In the genomic region with DNA sequence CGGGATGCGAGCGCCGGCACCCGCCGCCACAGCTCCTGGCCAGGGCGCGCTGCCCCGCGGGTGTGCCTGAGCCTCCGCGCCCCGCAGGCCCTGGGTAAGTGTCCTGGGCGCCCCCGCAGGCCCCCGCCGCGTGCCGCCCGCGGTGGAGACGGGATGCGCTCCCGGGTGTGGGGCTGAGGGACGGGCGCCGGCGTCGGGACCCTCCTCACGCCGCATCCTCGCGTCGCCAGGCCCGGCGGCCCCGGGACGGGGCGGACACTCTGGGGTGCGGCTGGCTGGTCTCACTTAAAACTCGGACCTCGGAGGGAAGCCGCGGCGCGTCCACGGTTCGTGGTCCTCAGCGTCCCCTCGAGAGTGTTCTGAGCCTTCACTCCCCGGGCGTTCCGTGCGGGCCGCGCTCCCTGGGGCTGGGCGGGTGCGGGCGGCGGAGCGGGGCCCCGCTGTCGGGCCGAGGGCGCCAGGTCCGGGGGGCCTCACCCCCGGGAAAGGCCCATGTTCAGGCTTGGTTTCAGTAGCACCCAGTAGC, we compare ENCODE assay signal across 8 cellular contexts.
A peak's percentile ranks its signal among the peaks of the same experiment; 100 is the strongest.
DNase-seq lines count a peak whose midpoint lies in the region; ATAC-seq and TF ChIP-seq lines count a peak whose summit lies in the region.

No MANE protein-coding gene starts in this region.

- DNase-seq in HFF-Myc (ENCODE audit: extremely low read depth, low read depth) (no peak), SHP77 (lab: John Stamatoyannopoulos, UW) (no peak), GDM1 (lab: John Stamatoyannopoulos, UW) (no peak), NCI-H1048 (lab: John Stamatoyannopoulos, UW) (no peak), caudate nucleus (lab: John Stamatoyannopoulos, UW) (no peak)

- no peaks in the 10 kb centered on the region for H3K9me3 ChIP-seq in mucosa of rectum (ENCODE audit: control insufficient read depth in 2 of 2, low read length in 2 of 2)

- H3K4me1 Mint-ChIP-seq in activated naive CD8-positive, alpha-beta T cell (ENCODE audit: low read depth), result peaks cover 18% of the 10 kb centered on the region

- peak overlapping the region; percentile 77 for H3K4me3 Mint-ChIP-seq in activated naive CD8-positive, alpha-beta T cell

- peaks cover 8% of the 10 kb centered on the region for H3K27me3 Mint-ChIP-seq in activated naive CD8-positive, alpha-beta T cell

- ATAC-seq in GM18498 (IDR thresholded peaks at IDR 0.05; ENCODE audit: unreplicated experiment), result peak; percentile 17

- no peaks in the 10 kb centered on the region for H3K36me3 ChIP-seq in mucosa of rectum (ENCODE audit: control insufficient read depth in 2 of 2, insufficient read depth in 2 of 2, low read length in 2 of 2)

- TF ChIP-seq CTCF in HFF-Myc (IDR thresholded peaks at IDR 0.05; ENCODE audit: low read depth, low read length, missing control alignments), result no peak

- H3K27ac Mint-ChIP-seq in activated naive CD8-positive, alpha-beta T cell, result no peak overlapping the region

- no peaks in the 10 kb centered on the region for H3K9me3 Mint-ChIP-seq in activated naive CD8-positive, alpha-beta T cell (ENCODE audit: low read depth)

- peak overlapping the region in 1 of 2 donors; percentile 38 for H3K27ac ChIP-seq in mucosa of rectum (ENCODE audit: low read depth in 2 of 2, low read length in 2 of 2)
- H3K27ac ChIP-seq in caudate nucleus (ENCODE audit: low read depth, low read length), result no peak overlapping the region

- no peaks in the 10 kb centered on the region for H3K36me3 Mint-ChIP-seq in activated naive CD8-positive, alpha-beta T cell

- H3K4me1 ChIP-seq in mucosa of rectum (ENCODE audit: control insufficient read depth in 2 of 2, insufficient read depth in 2 of 2, low read length in 2 of 2), result peaks cover 2 to 3% of the 10 kb centered on the region in 2 donors

- H3K9ac ChIP-seq in mucosa of rectum (ENCODE audit: low read depth in 1 of 2, low read length in 2 of 2), result peak overlapping the region; percentile 24 to 26

- H3K4me3 ChIP-seq in HFF-Myc (replicated peaks; ENCODE audit: low read depth, low read length) (peak overlapping the region; percentile 71), mucosa of rectum (ENCODE audit: low read length in 2 of 2) (peak overlapping the region; percentile 33 to 54)

- peaks cover 15 to 28% of the 10 kb centered on the region in 2 donors for H3K27me3 ChIP-seq in mucosa of rectum (ENCODE audit: control insufficient read depth in 2 of 2, insufficient read depth in 2 of 2, low read length in 2 of 2)
